ENCODE assay signal across 1 cellular context in the genomic region with DNA sequence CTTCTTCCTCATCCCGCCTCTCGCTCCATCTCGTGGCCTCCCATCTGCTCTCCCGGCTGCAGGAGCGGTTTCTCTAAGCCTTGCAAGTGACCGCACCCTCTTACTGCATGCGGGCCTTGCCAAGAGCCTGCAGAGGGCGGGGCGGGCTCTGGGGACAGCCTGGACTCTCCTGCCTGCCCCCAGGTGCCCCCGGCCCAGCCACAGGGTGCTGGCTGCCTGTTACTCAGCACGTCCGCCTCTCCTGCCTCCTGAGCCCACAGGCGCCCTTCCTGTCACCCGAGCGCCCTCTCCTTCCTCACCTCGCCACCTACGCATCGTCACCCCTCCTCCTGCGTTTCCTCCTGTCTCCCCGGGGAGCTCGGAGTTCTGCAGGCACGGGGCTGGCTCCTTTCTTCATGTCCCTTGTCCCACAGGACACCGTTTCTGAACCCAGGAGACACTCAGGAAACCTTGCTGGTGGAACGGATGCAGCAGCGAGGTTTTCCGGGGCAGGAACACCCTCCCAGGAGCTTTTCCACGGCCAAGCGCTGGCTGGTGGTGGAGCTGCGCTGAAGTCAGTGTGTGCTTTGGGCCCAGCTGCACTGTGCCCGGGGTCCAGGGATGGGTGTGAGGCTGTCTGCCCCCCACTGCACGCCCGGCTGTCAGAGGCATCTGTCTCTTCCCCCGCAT.
TF ChIP-seq lines count a peak whose summit lies in the region.

No MANE protein-coding gene starts in this region.

TF ChIP-seq in HepG2, 621 proteins besides CTCF, POLR2A, EP300 and RAD21 (continued from another document and continues in another):
- TF ChIP-seq, protein P1, sequence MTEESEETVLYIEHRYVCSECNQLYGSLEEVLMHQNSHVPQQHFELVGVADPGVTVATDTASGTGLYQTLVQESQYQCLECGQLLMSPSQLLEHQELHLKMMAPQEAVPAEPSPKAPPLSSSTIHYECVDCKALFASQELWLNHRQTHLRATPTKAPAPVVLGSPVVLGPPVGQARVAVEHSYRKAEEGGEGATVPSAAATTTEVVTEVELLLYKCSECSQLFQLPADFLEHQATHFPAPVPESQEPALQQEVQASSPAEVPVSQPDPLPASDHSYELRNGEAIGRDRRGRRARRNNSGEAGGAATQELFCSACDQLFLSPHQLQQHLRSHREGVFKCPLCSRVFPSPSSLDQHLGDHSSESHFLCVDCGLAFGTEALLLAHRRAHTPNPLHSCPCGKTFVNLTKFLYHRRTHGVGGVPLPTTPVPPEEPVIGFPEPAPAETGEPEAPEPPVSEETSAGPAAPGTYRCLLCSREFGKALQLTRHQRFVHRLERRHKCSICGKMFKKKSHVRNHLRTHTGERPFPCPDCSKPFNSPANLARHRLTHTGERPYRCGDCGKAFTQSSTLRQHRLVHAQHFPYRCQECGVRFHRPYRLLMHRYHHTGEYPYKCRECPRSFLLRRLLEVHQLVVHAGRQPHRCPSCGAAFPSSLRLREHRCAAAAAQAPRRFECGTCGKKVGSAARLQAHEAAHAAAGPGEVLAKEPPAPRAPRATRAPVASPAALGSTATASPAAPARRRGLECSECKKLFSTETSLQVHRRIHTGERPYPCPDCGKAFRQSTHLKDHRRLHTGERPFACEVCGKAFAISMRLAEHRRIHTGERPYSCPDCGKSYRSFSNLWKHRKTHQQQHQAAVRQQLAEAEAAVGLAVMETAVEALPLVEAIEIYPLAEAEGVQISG (CRISPR knock-in tag; IDR thresholded peaks at IDR 0.05): no peak
- TF ChIP-seq HNRNPH1 (optimal IDR thresholded peaks at IDR 0.05; ENCODE audit: low read depth, low read length) (no peak), IKZF1 (IDR thresholded peaks at IDR 0.05) (no peak), GATA4 (IDR thresholded peaks at IDR 0.05; ENCODE audit: borderline replicate concordance, low read depth) (0 out of 2 replicates have a peak, but pooled peaks have one; percentile 16), MTA1 (CRISPR knock-in tag; IDR thresholded peaks at IDR 0.05; ENCODE audit: borderline replicate concordance) (no peak), RBM22 (optimal IDR thresholded peaks at IDR 0.05; ENCODE audit: low read length) (no peak), ZNF510 (CRISPR knock-in tag; IDR thresholded peaks at IDR 0.05; ENCODE audit: low read depth) (no peak), ZNF326 (CRISPR knock-in tag; IDR thresholded peaks at IDR 0.05; ENCODE audit: borderline replicate concordance) (no peak), SALL1 (CRISPR knock-in tag; IDR thresholded peaks at IDR 0.05) (no peak; the same call in 1 of the 2 replicates), RXRB (CRISPR knock-in tag; IDR thresholded peaks at IDR 0.05; ENCODE audit: borderline replicate concordance) (no peak), SRSF1 (optimal IDR thresholded peaks at IDR 0.05; ENCODE audit: low read depth, low read length) (peak; percentile 34), ISL2 (CRISPR knock-in tag; IDR thresholded peaks at IDR 0.05) (no peak), ZNF235 (CRISPR knock-in tag; IDR thresholded peaks at IDR 0.05; ENCODE audit: borderline replicate concordance) (no peak), CREB1 (IDR thresholded peaks at IDR 0.05) (no peak), CREB1 (CRISPR knock-in tag; IDR thresholded peaks at IDR 0.05) (no peak), NRL (CRISPR knock-in tag; IDR thresholded peaks at IDR 0.05; ENCODE audit: borderline replicate concordance) (no peak), STAG1 (CRISPR knock-in tag; IDR thresholded peaks at IDR 0.05) (no peak), RXRA (CRISPR knock-in tag; IDR thresholded peaks at IDR 0.05) (0 out of 2 replicates have a peak, but pooled peaks have one; percentile 39), KLF12 (CRISPR knock-in tag; IDR thresholded peaks at IDR 0.05; ENCODE audit: borderline replicate concordance) (no peak), ZNF563 (CRISPR knock-in tag; IDR thresholded peaks at IDR 0.05) (0 out of 2 replicates have a peak, but pooled peaks have one; percentile 14), TOE1 (CRISPR knock-in tag; IDR thresholded peaks at IDR 0.05) (no peak), ARNT2 (CRISPR knock-in tag; IDR thresholded peaks at IDR 0.05; ENCODE audit: low read depth) (no peak), NFYC (CRISPR knock-in tag; IDR thresholded peaks at IDR 0.05) (no peak), ZBTB8A (CRISPR knock-in tag; IDR thresholded peaks at IDR 0.05; ENCODE audit: borderline replicate concordance, low read depth) (no peak), ZSCAN30 (CRISPR knock-in tag; IDR thresholded peaks at IDR 0.05) (no peak), ZNF570 (CRISPR knock-in tag; IDR thresholded peaks at IDR 0.05; ENCODE audit: borderline replicate concordance) (no peak)
- TF ChIP-seq, protein P2, sequence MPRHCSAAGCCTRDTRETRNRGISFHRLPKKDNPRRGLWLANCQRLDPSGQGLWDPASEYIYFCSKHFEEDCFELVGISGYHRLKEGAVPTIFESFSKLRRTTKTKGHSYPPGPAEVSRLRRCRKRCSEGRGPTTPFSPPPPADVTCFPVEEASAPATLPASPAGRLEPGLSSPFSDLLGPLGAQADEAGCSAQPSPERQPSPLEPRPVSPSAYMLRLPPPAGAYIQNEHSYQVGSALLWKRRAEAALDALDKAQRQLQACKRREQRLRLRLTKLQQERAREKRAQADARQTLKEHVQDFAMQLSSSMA (CRISPR knock-in tag; IDR thresholded peaks at IDR 0.05): no peak
- TF ChIP-seq, protein P3, sequence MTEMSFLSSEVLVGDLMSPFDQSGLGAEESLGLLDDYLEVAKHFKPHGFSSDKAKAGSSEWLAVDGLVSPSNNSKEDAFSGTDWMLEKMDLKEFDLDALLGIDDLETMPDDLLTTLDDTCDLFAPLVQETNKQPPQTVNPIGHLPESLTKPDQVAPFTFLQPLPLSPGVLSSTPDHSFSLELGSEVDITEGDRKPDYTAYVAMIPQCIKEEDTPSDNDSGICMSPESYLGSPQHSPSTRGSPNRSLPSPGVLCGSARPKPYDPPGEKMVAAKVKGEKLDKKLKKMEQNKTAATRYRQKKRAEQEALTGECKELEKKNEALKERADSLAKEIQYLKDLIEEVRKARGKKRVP (CRISPR knock-in tag; IDR thresholded peaks at IDR 0.05): no peak
- TF ChIP-seq, protein P4, sequence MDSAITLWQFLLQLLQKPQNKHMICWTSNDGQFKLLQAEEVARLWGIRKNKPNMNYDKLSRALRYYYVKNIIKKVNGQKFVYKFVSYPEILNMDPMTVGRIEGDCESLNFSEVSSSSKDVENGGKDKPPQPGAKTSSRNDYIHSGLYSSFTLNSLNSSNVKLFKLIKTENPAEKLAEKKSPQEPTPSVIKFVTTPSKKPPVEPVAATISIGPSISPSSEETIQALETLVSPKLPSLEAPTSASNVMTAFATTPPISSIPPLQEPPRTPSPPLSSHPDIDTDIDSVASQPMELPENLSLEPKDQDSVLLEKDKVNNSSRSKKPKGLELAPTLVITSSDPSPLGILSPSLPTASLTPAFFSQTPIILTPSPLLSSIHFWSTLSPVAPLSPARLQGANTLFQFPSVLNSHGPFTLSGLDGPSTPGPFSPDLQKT (CRISPR knock-in tag; IDR thresholded peaks at IDR 0.05; ENCODE audit: borderline replicate concordance): no peak
- TF ChIP-seq, protein P5, sequence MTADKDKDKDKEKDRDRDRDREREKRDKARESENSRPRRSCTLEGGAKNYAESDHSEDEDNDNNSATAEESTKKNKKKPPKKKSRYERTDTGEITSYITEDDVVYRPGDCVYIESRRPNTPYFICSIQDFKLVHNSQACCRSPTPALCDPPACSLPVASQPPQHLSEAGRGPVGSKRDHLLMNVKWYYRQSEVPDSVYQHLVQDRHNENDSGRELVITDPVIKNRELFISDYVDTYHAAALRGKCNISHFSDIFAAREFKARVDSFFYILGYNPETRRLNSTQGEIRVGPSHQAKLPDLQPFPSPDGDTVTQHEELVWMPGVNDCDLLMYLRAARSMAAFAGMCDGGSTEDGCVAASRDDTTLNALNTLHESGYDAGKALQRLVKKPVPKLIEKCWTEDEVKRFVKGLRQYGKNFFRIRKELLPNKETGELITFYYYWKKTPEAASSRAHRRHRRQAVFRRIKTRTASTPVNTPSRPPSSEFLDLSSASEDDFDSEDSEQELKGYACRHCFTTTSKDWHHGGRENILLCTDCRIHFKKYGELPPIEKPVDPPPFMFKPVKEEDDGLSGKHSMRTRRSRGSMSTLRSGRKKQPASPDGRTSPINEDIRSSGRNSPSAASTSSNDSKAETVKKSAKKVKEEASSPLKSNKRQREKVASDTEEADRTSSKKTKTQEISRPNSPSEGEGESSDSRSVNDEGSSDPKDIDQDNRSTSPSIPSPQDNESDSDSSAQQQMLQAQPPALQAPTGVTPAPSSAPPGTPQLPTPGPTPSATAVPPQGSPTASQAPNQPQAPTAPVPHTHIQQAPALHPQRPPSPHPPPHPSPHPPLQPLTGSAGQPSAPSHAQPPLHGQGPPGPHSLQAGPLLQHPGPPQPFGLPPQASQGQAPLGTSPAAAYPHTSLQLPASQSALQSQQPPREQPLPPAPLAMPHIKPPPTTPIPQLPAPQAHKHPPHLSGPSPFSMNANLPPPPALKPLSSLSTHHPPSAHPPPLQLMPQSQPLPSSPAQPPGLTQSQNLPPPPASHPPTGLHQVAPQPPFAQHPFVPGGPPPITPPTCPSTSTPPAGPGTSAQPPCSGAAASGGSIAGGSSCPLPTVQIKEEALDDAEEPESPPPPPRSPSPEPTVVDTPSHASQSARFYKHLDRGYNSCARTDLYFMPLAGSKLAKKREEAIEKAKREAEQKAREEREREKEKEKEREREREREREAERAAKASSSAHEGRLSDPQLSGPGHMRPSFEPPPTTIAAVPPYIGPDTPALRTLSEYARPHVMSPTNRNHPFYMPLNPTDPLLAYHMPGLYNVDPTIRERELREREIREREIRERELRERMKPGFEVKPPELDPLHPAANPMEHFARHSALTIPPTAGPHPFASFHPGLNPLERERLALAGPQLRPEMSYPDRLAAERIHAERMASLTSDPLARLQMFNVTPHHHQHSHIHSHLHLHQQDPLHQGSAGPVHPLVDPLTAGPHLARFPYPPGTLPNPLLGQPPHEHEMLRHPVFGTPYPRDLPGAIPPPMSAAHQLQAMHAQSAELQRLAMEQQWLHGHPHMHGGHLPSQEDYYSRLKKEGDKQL (CRISPR knock-in tag; IDR thresholded peaks at IDR 0.05; ENCODE audit: low read depth): no peak
- TF ChIP-seq, protein P6, sequence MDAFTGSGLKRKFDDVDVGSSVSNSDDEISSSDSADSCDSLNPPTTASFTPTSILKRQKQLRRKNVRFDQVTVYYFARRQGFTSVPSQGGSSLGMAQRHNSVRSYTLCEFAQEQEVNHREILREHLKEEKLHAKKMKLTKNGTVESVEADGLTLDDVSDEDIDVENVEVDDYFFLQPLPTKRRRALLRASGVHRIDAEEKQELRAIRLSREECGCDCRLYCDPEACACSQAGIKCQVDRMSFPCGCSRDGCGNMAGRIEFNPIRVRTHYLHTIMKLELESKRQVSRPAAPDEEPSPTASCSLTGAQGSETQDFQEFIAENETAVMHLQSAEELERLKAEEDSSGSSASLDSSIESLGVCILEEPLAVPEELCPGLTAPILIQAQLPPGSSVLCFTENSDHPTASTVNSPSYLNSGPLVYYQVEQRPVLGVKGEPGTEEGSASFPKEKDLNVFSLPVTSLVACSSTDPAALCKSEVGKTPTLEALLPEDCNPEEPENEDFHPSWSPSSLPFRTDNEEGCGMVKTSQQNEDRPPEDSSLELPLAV (CRISPR knock-in tag; conservative IDR thresholded peaks at IDR 0.05; ENCODE audit: low read depth): no peak
- TF ChIP-seq, protein P7, sequence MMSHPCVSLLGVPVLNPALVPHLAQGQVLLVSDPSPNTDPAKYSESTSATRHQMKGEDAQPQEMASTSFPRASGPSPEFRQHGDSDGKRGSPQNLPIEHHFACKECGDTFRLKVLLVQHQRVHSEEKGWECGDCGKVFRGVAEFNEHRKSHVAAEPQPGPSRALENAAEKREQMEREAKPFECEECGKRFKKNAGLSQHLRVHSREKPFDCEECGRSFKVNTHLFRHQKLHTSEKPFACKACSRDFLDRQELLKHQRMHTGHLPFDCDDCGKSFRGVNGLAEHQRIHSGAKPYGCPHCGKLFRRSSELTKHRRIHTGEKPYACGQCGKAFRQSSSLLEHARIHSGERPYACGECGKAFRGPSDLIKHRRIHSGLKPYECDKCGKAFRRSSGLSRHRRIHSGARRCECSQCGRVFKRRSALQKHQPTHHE (CRISPR knock-in tag; IDR thresholded peaks at IDR 0.05; ENCODE audit: borderline replicate concordance): no peak
- TF ChIP-seq, protein P8, sequence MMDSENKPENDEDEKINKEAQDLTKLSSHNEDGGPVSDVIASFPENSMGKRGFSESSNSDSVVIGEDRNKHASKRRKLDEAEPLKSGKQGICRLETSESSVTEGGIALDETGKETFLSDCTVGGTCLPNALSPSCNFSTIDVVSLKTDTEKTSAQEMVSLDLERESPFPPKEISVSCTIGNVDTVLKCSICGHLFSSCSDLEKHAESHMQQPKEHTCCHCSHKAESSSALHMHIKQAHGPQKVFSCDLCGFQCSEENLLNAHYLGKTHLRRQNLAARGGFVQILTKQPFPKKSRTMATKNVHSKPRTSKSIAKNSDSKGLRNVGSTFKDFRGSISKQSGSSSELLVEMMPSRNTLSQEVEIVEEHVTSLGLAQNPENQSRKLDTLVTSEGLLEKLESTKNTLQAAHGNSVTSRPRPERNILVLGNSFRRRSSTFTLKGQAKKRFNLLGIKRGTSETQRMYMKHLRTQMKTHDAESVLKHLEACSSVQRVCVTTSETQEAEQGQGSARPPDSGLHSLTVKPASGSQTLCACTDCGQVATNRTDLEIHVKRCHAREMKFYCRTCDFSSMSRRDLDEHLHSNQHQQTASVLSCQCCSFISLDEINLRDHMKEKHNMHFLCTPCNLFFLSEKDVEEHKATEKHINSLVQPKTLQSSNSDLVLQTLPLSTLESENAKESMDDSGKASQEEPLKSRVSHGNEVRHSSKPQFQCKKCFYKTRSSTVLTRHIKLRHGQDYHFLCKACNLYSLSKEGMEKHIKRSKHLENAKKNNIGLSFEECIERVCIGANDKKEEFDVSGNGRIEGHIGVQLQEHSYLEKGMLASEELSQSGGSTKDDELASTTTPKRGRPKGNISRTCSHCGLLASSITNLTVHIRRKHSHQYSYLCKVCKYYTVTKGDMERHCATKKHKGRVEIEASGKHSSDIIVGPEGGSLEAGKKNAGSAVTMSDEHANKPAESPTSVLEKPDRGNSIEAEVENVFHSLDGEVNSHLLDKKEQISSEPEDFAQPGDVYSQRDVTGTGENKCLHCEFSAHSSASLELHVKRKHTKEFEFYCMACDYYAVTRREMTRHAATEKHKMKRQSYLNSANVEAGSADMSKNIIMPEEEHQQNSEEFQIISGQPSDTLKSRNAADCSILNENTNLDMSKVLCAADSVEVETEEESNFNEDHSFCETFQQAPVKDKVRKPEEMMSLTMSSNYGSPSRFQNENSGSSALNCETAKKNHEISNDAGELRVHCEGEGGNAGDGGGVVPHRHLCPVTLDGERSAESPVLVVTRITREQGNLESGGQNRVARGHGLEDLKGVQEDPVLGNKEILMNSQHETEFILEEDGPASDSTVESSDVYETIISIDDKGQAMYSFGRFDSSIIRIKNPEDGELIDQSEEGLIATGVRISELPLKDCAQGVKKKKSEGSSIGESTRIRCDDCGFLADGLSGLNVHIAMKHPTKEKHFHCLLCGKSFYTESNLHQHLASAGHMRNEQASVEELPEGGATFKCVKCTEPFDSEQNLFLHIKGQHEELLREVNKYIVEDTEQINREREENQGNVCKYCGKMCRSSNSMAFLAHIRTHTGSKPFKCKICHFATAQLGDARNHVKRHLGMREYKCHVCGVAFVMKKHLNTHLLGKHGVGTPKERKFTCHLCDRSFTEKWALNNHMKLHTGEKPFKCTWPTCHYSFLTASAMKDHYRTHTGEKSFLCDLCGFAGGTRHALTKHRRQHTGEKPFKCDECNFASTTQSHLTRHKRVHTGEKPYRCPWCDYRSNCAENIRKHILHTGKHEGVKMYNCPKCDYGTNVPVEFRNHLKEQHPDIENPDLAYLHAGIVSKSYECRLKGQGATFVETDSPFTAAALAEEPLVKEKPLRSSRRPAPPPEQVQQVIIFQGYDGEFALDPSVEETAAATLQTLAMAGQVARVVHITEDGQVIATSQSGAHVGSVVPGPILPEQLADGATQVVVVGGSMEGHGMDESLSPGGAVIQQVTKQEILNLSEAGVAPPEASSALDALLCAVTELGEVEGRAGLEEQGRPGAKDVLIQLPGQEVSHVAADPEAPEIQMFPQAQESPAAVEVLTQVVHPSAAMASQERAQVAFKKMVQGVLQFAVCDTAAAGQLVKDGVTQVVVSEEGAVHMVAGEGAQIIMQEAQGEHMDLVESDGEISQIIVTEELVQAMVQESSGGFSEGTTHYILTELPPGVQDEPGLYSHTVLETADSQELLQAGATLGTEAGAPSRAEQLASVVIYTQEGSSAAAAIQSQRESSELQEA (CRISPR knock-in tag; IDR thresholded peaks at IDR 0.05; ENCODE audit: not compliant biosample characterization): no peak
